ENCODE assay signal across 10 cellular contexts in genomic region chr1:24418898-24419628, GRCh38. TPM values are rescaled to one million over a fixed set of nuclear protein-coding genes. Genes with fewer than 3 reads are reported as not detected.
DNase-seq lines count a peak whose midpoint lies in the region; ATAC-seq and TF ChIP-seq lines count a peak whose summit lies in the region.
"Had no signal": no experiment of that assay in that cellular context is flagged by ENCODE, and none has a peak within 500 bp of the region (broad histone marks: within the 10 kb centered on the region; RNA-seq: fewer than 3 reads in every experiment).

No MANE protein-coding gene starts in this region.

- CTCF ChIA-PET in PC-3 (lab: Charles Lee): interaction anchor here (0.5 to 0.9 kb wide), 4 partner anchors 19 to 220 kb away, joined by 3 to 7 read pairs (median 4); no protein-coding TSS in a partner anchor

- H3K4me3 ChIP-seq in PC-3 (ENCODE audit: low read length) (peak overlapping the region; percentile 89), fibroblast of the aortic adventitia (ENCODE audit: low read depth, low read length) (no peak overlapping the region), coronary artery (no peak overlapping the region)
- H3K4me3 ChIP-seq: A549, heart left ventricle had no signal

- H3K9ac ChIP-seq in PC-3 (ENCODE audit: low read length): peak overlapping the region; percentile 62

- no peaks in the 10 kb centered on the region for H3K9me2 ChIP-seq in PC-3 (replicated peaks; ENCODE audit: low read length)

- peaks cover 10% of the 10 kb centered on the region for H3F3A ChIP-seq in PC-3 (ENCODE audit: low read length, unreplicated experiment)

- no peaks in the 10 kb centered on the region for H3K9me3 ChIP-seq in PC-3 (ENCODE audit: low read length)
- H3K9me3 ChIP-seq: A549, heart left ventricle had no signal

- H3K4me2 ChIP-seq in PC-3 (ENCODE audit: low read length): peak overlapping the region; percentile 97
- H3K4me2 ChIP-seq: A549 had no signal

- H3K79me2 ChIP-seq in PC-3 (ENCODE audit: low read length): peaks cover 54% of the 10 kb centered on the region

- peaks cover 42% of the 10 kb centered on the region for H3K4me1 ChIP-seq in PC-3 (ENCODE audit: insufficient read depth, low read length)

- ATAC-seq in PC-3: peak; percentile 32
- ATAC-seq: A549, heart left ventricle had no signal

- TSS peak; percentile 44 for BruUV-seq in PC-3 (replicated peaks; lab: Mats Ljungman, UMichigan)

- H2AFZ ChIP-seq in PC-3 (ENCODE audit: low read length): peak overlapping the region; percentile 22

- POLR2A ChIA-PET in PC-3 (lab: Charles Lee; ENCODE audit: unreplicated experiment): interaction anchor here (0.5 kb wide), 2 partner anchors 83 to 269 kb away, joined by 7 to 11 read pairs; no protein-coding TSS in a partner anchor

- DNase-seq in SIG-M5 treated with dmso at 0.1 percent for 504 hours (lab: John Stamatoyannopoulos, UW; ENCODE audit: unreplicated experiment) (peak; percentile 17), SIG-M5 (lab: John Stamatoyannopoulos, UW) (no peak), PC-3 (peak; percentile 88), fibroblast of the aortic adventitia (ENCODE audit: low read depth) (peak; percentile 76), substantia nigra (lab: John Stamatoyannopoulos, UW) (peak in 32 of 49 donors; percentile 24 to 73 (median 44)), ecto neural progenitor cell (ENCODE audit: low spot score) (no peak), NAMALWA (ENCODE audit: low spot score) (no peak), coronary artery (ENCODE audit: low spot score) (no peak)

- peak overlapping the region; percentile 94 for H3K27ac ChIP-seq in PC-3 (ENCODE audit: low read length)
- H3K27ac ChIP-seq in substantia nigra (ENCODE audit: low read depth, low read length, poor library complexity, severe bottlenecking): peak overlapping the region; percentile 82
- H3K27ac ChIP-seq in coronary artery: no peak overlapping the region
- H3K27ac ChIP-seq: A549, heart left ventricle had no signal

- no peaks in the 10 kb centered on the region for H4K20me1 ChIP-seq in PC-3 (ENCODE audit: low read length)

- peaks cover 20% of the 10 kb centered on the region for H3K36me3 ChIP-seq in PC-3 (ENCODE audit: low read depth, low read length)

- no peaks in the 10 kb centered on the region for H3K27me3 ChIP-seq in PC-3 (ENCODE audit: low read length)
- H3K27me3 ChIP-seq: heart left ventricle had no signal

- intact Hi-C loops in PC-3 (cut with micrococcal nuclease): loop anchor here (1.0 to 5.0 kb wide), 4 partner anchors 43 to 216 kb away; no protein-coding TSS in a partner anchor

- TF ChIP-seq CTCF in PC-3 (conservative IDR thresholded peaks at IDR 0.05; ENCODE audit: low read depth, low read length) (no peak), fibroblast of the aortic adventitia (IDR thresholded peaks at IDR 0.05; ENCODE audit: insufficient read depth, low read length) (no peak), coronary artery (IDR thresholded peaks at IDR 0.05) (no peak)

RNA-seq across cellular contexts. Expression of gene NIPAL3, which starts 3.5 kb away (rescaled TPM):
- total RNA-seq in PC-3 (2014; rRNA removed): 35.2 and 43.7 TPM in 2 replicates
- total RNA-seq in fibroblast of the aortic adventitia (ENCODE audit: low replicate concordance): 42.2 and 74.2 TPM in 2 replicates

RNA-seq across cellular contexts. Expression of gene STPG1, which starts 5.5 kb away (rescaled TPM):
- total RNA-seq in PC-3 (2014; rRNA removed) (12.8 and 14.9 TPM in 2 replicates), fibroblast of the aortic adventitia (ENCODE audit: low replicate concordance) (2.3 and 10.0 TPM in 2 replicates)

Comparison
In these comparisons a context has a peak if more than half of its experiments do, and no peak if none do; other contexts are left out.
1. DNase-seq: peak in SIG-M5 treated with dmso at 0.1 percent for 504 hours (single experiment), PC-3 (single experiment), fibroblast of the aortic adventitia (single experiment) and substantia nigra (32 of 49); none in SIG-M5 (single experiment), ecto neural progenitor cell (single experiment), NAMALWA (single experiment) and coronary artery (single experiment).
2. H3K27ac ChIP-seq: peak in PC-3 (single experiment) and substantia nigra (single experiment); none in coronary artery (0 of 2).